In the genomic region with DNA sequence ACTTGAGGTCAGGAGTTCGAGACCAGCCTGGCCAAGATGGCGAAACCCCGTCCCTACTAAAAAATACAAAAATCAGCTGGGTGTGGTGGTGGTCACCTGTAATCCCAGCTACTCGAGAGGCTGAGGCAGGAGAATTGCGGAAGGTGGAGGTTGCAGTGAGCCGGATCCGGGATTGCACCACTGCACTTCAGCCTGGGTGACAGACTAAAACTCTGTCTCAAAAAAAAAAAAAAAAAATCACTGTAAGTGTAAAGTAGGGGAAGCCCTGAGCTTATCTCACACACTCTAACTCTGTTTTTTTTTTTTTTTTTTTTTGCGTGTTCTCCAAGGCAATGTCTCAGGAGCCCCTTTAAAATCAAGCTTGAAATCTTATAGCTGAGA, we compare ENCODE assay signal across 9 cellular contexts. TPM values are rescaled to one million over a fixed set of nuclear protein-coding genes. Genes with fewer than 3 reads are reported as not detected.
A peak's percentile ranks its signal among the peaks of the same experiment; 100 is the strongest.
DNase-seq lines count a peak whose midpoint lies in the region; ATAC-seq, FAIRE-seq and TF ChIP-seq lines count a peak whose summit lies in the region.
"Had no signal": no experiment of that assay in that cellular context is flagged by ENCODE, and none has a peak within 500 bp of the region (broad histone marks: within the 10 kb centered on the region; RNA-seq: fewer than 3 reads in every experiment).

No MANE protein-coding gene starts in this region.

- peak overlapping the region; percentile 79 to 86 for H3K4me3 ChIP-seq in kidney (ENCODE audit: low read length in 2 of 2)
- H3K4me3 ChIP-seq in stomach smooth muscle (ENCODE audit: low read length in 2 of 2): peak overlapping the region; percentile 53 to 86

- no peaks in the 10 kb centered on the region for H3K9me3 ChIP-seq in kidney (ENCODE audit: control insufficient read depth in 1 of 2, low read length in 2 of 2)
- no peaks in the 10 kb centered on the region for H3K9me3 ChIP-seq in stomach smooth muscle (ENCODE audit: control insufficient read depth in 2 of 2, low read length in 2 of 2)

- no peaks in the 10 kb centered on the region for H3K36me3 Mint-ChIP-seq in activated naive CD8-positive, alpha-beta T cell treated with anti-CD3 and anti-CD28 coated beads, Interleukin-2, amount 50 U/mL, for 24 hours (ENCODE audit: low read depth)

- H3K4me3 Mint-ChIP-seq in activated naive CD8-positive, alpha-beta T cell treated with anti-CD3 and anti-CD28 coated beads, Interleukin-2, amount 50 U/mL, for 24 hours: peak overlapping the region; percentile 80

- H3K4me1 ChIP-seq in kidney (ENCODE audit: control insufficient read depth in 1 of 2, insufficient read depth in 1 of 2, low read depth in 1 of 2, low read length in 2 of 2) (peaks cover 4 to 6% of the 10 kb centered on the region in 2 donors), stomach smooth muscle (ENCODE audit: control insufficient read depth, insufficient read depth, low read length) (no peaks in the 10 kb centered on the region)

- peak overlapping the region; percentile 74 for H3K27ac Mint-ChIP-seq in activated naive CD8-positive, alpha-beta T cell treated with anti-CD3 and anti-CD28 coated beads, Interleukin-2, amount 50 U/mL, for 24 hours

- ATAC-seq in activated naive CD8-positive, alpha-beta T cell treated with anti-CD3 and anti-CD28 coated beads, Interleukin-2, amount 50 U/mL, for 24 hours: peak; percentile 6
- no peak for ATAC-seq in activated CD4-positive, CD25-positive, alpha-beta regulatory T cell treated with anti-CD3 and anti-CD28 coated beads, Interleukin-2, amount 50 U/mL, for 24 hours

- H3K36me3 ChIP-seq in kidney (ENCODE audit: control insufficient read depth in 1 of 2, insufficient read depth in 2 of 2, low read length in 2 of 2) (no peaks in the 10 kb centered on the region), stomach smooth muscle (ENCODE audit: control insufficient read depth in 2 of 2, insufficient read depth in 2 of 2, low read length in 2 of 2) (no peaks in the 10 kb centered on the region)

- FAIRE-seq in kidney (lab: Jason Lieb, UNC): no peak

- H3K4me1 Mint-ChIP-seq in activated naive CD8-positive, alpha-beta T cell treated with anti-CD3 and anti-CD28 coated beads, Interleukin-2, amount 50 U/mL, for 24 hours: peaks cover 35% of the 10 kb centered on the region

- intact Hi-C loops in kidney (cut with DNase I): no loop called here

- DNase-seq in DMS53 (lab: John Stamatoyannopoulos, UW) (peak; percentile 27), DMS53 treated with DMSO at 0.1 percent for 48 hours (lab: John Stamatoyannopoulos, UW; ENCODE audit: unreplicated experiment) (no peak), kidney (no peak), NCI-H510A treated with DMSO at 0.1 percent for 48 hours (lab: John Stamatoyannopoulos, UW) (no peak), NCI-H446 treated with DMSO at 0.1 percent for 48 hours (lab: John Stamatoyannopoulos, UW) (no peak)
- DNase-seq in activated naive CD8-positive, alpha-beta T cell treated with anti-CD3 and anti-CD28 coated beads, Interleukin-2, amount 50 U/mL, for 24 hours: no peak

- TF ChIP-seq CTCF in kidney (IDR thresholded peaks at IDR 0.05; ENCODE audit: borderline replicate concordance, extremely low read depth, insufficient read depth): no peak

- no peaks in the 10 kb centered on the region for H3K27me3 ChIP-seq in stomach smooth muscle (ENCODE audit: control insufficient read depth in 1 of 2, insufficient read depth in 2 of 2, low read length in 2 of 2)

- peak overlapping the region; percentile 94 to 95 for H3K27ac ChIP-seq in kidney (ENCODE audit: low read depth in 2 of 2, low read length in 2 of 2)
- peak overlapping the region; percentile 88 for H3K27ac ChIP-seq in stomach smooth muscle (ENCODE audit: low read length)

- H3K9ac ChIP-seq in kidney (ENCODE audit: low read length in 2 of 2): peak overlapping the region; percentile 76 to 77
- H3K9ac ChIP-seq in stomach smooth muscle (ENCODE audit: low read length in 2 of 2): peak overlapping the region; percentile 86 to 87

- H3K9me3 Mint-ChIP-seq in activated naive CD8-positive, alpha-beta T cell treated with anti-CD3 and anti-CD28 coated beads, Interleukin-2, amount 50 U/mL, for 24 hours: no peaks in the 10 kb centered on the region

- H3K27me3 Mint-ChIP-seq in activated naive CD8-positive, alpha-beta T cell treated with anti-CD3 and anti-CD28 coated beads, Interleukin-2, amount 50 U/mL, for 24 hours: no peaks in the 10 kb centered on the region

RNA-seq across cellular contexts. Expression of gene RBMS2, which starts 0.4 kb away (rescaled TPM):
- total RNA-seq in kidney: 71.3 TPM
- polyA plus RNA-seq in kidney (ENCODE audit: insufficient read depth, low read depth, low replicate concordance): 8.5 TPM

RNA-seq across cellular contexts. Expression of gene GLS2, which starts 33.2 kb away (rescaled TPM):
- total RNA-seq in kidney: 2.5 TPM
- polyA plus RNA-seq in kidney (ENCODE audit: insufficient read depth, low read depth, low replicate concordance): 5.6 TPM
- total RNA-seq: HT1080 had no signal

RNA-seq across cellular contexts. Expression of gene SPRYD4, which starts 52.8 kb away (rescaled TPM):
- total RNA-seq in kidney: 4.0 TPM
- polyA plus RNA-seq in kidney (ENCODE audit: insufficient read depth, low read depth, low replicate concordance): 6.0 TPM
